Comparison of ENCODE assay signal across 7 cellular contexts in the genomic region with DNA sequence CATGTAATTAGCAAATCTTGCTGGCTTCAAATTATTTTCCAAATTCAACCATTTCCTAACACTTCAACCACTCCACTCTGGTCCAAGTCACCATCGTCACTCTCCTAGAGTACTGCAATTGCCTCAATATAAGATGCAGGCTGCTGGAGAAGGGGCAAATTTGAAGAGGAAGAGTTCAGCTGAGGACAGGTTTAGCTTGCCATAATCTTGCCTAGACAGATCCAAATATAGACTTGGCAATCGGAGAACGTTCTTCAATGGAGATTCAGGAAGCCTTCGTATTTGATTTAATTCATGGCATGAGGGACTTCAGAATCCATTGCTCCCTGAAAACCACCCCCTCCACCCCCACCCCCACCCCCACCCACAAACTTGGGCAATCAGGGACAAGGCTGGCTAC. TPM values are rescaled to one million over a fixed set of nuclear protein-coding genes. Genes with fewer than 3 reads are reported as not detected.
"Had no signal": no experiment of that assay in that cellular context is flagged by ENCODE, and none has a peak within 500 bp of the region (broad histone marks: within the 10 kb centered on the region; RNA-seq: fewer than 3 reads in every experiment).

No MANE protein-coding gene starts in this region.

- DNase-seq: IMR-90 had no signal

- H3K4me3 ChIP-seq: K562 had no signal

- ATAC-seq: HepG2, K562 had no signal

- H3K27ac ChIP-seq: HL-60 had no signal

RNA-seq across cellular contexts. Expression of gene KHDC1L, which starts 15.4 kb away (rescaled TPM):
- total RNA-seq: HepG2, HT-29, HT1080 had no signal
- polyA plus RNA-seq: HepG2, IgD-negative memory B cell had no signal

RNA-seq across cellular contexts. Expression of gene KHDC1, which starts 22.3 kb away (rescaled TPM):
- total RNA-seq: HepG2, HT-29 had no signal
- polyA plus RNA-seq: HepG2 had no signal
